ENCODE assay signal across 16 cellular contexts in genomic region chr11:122874991-122875390, GRCh38. TPM values are rescaled to one million over a fixed set of nuclear protein-coding genes. Genes with fewer than 3 reads are reported as not detected.
DNase-seq lines count a peak whose midpoint lies in the region; ATAC-seq and TF ChIP-seq lines count a peak whose summit lies in the region.
"Had no signal": no experiment of that assay in that cellular context is flagged by ENCODE, and none has a peak within 500 bp of the region (broad histone marks: within the 10 kb centered on the region; RNA-seq: fewer than 3 reads in every experiment).

No MANE protein-coding gene starts in this region.

- POLR2A ChIA-PET in naive thymus-derived CD8-positive, alpha-beta T cell (lab: Charles Lee), result no interaction called here

- peaks cover 0 to 30% (median 8%) of the 10 kb centered on the region in 3 donors for H3K36me3 Mint-ChIP-seq in naive thymus-derived CD8-positive, alpha-beta T cell

- no peak overlapping the region for H3K27ac Mint-ChIP-seq in naive thymus-derived CD8-positive, alpha-beta T cell

- H3K9me3 Mint-ChIP-seq in naive thymus-derived CD8-positive, alpha-beta T cell, result no peaks in the 10 kb centered on the region
- H3K9me3 Mint-ChIP-seq: neural crest cell had no signal

- no peaks in the 10 kb centered on the region for H3K27me3 Mint-ChIP-seq in naive thymus-derived CD8-positive, alpha-beta T cell

- H3K4me3 Mint-ChIP-seq in naive thymus-derived CD8-positive, alpha-beta T cell, result no peak overlapping the region
- H3K4me3 Mint-ChIP-seq: neural crest cell had no signal

- ATAC-seq in GM19351 (IDR thresholded peaks at IDR 0.05; ENCODE audit: unreplicated experiment) (peak; percentile 86), HG02870 (IDR thresholded peaks at IDR 0.05; ENCODE audit: unreplicated experiment) (peak; percentile 66), HG03575 (IDR thresholded peaks at IDR 0.05; ENCODE audit: extremely low read depth, insufficient number of reproducible peaks, low FRiP score, unreplicated experiment) (peak; percentile 83)
- ATAC-seq in naive thymus-derived CD8-positive, alpha-beta T cell, result no peak
- ATAC-seq: activated CD4-positive, CD25-positive, alpha-beta regulatory T cell treated with anti-CD3 and anti-CD28 coated beads, Interleukin-2, amount 50 U/mL, for 24 hours had no signal

- peak; percentile 43 for DNase-seq in GM12864 (ENCODE audit: low read depth)
- DNase-seq in DMS53 (lab: John Stamatoyannopoulos, UW), result no peak
- DNase-seq in posterior cingulate gyrus, result no peak
- no peak for DNase-seq in naive thymus-derived CD8-positive, alpha-beta T cell
- no peak for DNase-seq in SW 1271 (lab: John Stamatoyannopoulos, UW)
- DNase-seq: activated gamma-delta T cell, kidney glomerular epithelial cell, NCI-H510A treated with DMSO at 0.1 percent for 48 hours, SIG-M5 had no signal

- intact Hi-C loops in posterior cingulate gyrus (cut with DNase I), result no loop called here

- H3K4me1 Mint-ChIP-seq in naive thymus-derived CD8-positive, alpha-beta T cell, result peaks cover 0 to 37% (median 3%) of the 10 kb centered on the region in 4 donors

- no peak for TF ChIP-seq CTCF in GM12864 (IDR thresholded peaks at IDR 0.05; ENCODE audit: low read depth, low read length, missing control alignments)

- no peak overlapping the region for H3K4me3 ChIP-seq in GM12864 (ENCODE audit: low read depth, low read length)

RNA-seq across cellular contexts. Expression of gene JHY, which starts 7.6 kb away (rescaled TPM):
- 1 to 10 TPM; 6.3 to 6.7 TPM for total RNA-seq in naive thymus-derived CD8-positive, alpha-beta T cell
- polyA plus RNA-seq in naive thymus-derived CD8-positive, alpha-beta T cell, result 1 to 10 TPM; 2.4 to 3.4 (median 3.1) TPM
- total RNA-seq: OCI-LY7 had no signal

RNA-seq across cellular contexts. Expression of gene CRTAM, which starts 36.7 kb away (rescaled TPM):
- 10 to 100 TPM; 48.1 to 52.3 TPM for total RNA-seq in naive thymus-derived CD8-positive, alpha-beta T cell
- 10 to 100 TPM; 66.6 to 98.7 (median 88.3) TPM for polyA plus RNA-seq in naive thymus-derived CD8-positive, alpha-beta T cell
- total RNA-seq: neural crest cell, OCI-LY7, renal cortical epithelial cell had no signal

Comparison
In these comparisons a context has a peak if more than half of its experiments do, and no peak if none do; other contexts are left out.
1. ATAC-seq: peak in GM19351 (single experiment), HG02870 (single experiment) and HG03575 (single experiment); none in naive thymus-derived CD8-positive, alpha-beta T cell (0 of 2).